Comparison of ENCODE assay signal across 25 cellular contexts in genomic region chr1:206025283-206025820, GRCh38. TPM values are rescaled to one million over a fixed set of nuclear protein-coding genes. Genes with fewer than 3 reads are reported as not detected.
DNase-seq lines count a peak whose midpoint lies in the region; FAIRE-seq and TF ChIP-seq lines count a peak whose summit lies in the region.
"Had no signal": no experiment of that assay in that cellular context is flagged by ENCODE, and none has a peak within 500 bp of the region (broad histone marks: within the 10 kb centered on the region; RNA-seq: fewer than 3 reads in every experiment).

No MANE protein-coding gene starts in this region.

- H3K36me3 ChIP-seq in WERI-Rb-1 (no peaks in the 10 kb centered on the region), mucosa of stomach (ENCODE audit: control insufficient read depth, insufficient read depth, low read length) (peaks cover 13% of the 10 kb centered on the region)
- H3K36me3 ChIP-seq: HAP-1 had no signal

- FAIRE-seq in H54 (lab: Jason Lieb, UNC) = no peak
- FAIRE-seq: G401.6 had no signal

- H3K4me1 ChIP-seq in mucosa of stomach (ENCODE audit: control insufficient read depth, insufficient read depth, low read length) = peaks cover 25% of the 10 kb centered on the region
- H3K4me1 ChIP-seq: HAP-1 had no signal

- no peak overlapping the region for H3K27ac ChIP-seq in WERI-Rb-1
- H3K27ac ChIP-seq: GM23248, PC-9 had no signal

- H3K27me3 ChIP-seq in WERI-Rb-1 (ENCODE audit: insufficient read depth, low read depth, severe bottlenecking) (peaks cover 50% of the 10 kb centered on the region), mucosa of stomach (ENCODE audit: control insufficient read depth, insufficient read depth, low read length) (no peaks in the 10 kb centered on the region)

- TF ChIP-seq POLR2A in H54 (IDR thresholded peaks at IDR 0.05; ENCODE audit: low read depth, low read length) = no peak

- TF ChIP-seq CTCF in WERI-Rb-1 (IDR thresholded peaks at IDR 0.05; ENCODE audit: low read depth, low read length) (no peak), epithelial cell of esophagus (IDR thresholded peaks at IDR 0.05; ENCODE audit: insufficient read depth, low read depth, low read length, missing control alignments) (no peak)

- H3K4me3 ChIP-seq in WERI-Rb-1 (ENCODE audit: low read depth, low read length) (no peak overlapping the region), epithelial cell of esophagus (ENCODE audit: low read length) (no peak overlapping the region), mucosa of stomach (ENCODE audit: low read length) (peak overlapping the region; percentile 6)
- H3K4me3 ChIP-seq: GM23248, HAP-1, PC-9 had no signal

- H3K9ac ChIP-seq in mucosa of stomach (ENCODE audit: low read length) = no peak overlapping the region
- H3K9ac ChIP-seq: GM23248 had no signal

- no peaks in the 10 kb centered on the region for H3K9me3 ChIP-seq in WERI-Rb-1 (ENCODE audit: severe bottlenecking)
- no peaks in the 10 kb centered on the region for H3K9me3 ChIP-seq in mucosa of stomach (ENCODE audit: control insufficient read depth, low read length)
- H3K9me3 ChIP-seq: HAP-1 had no signal

- DNase-seq in WERI-Rb-1 (peak; percentile 2), epithelial cell of esophagus (ENCODE audit: low read depth) (peak; percentile 59), H4 (ENCODE audit: low spot score) (no peak), NCI-H1105 treated with DMSO at 0.1 percent for 48 hours (lab: John Stamatoyannopoulos, UW) (no peak), nucleus accumbens (lab: John Stamatoyannopoulos, UW) (no peak), H54 (ENCODE audit: insufficient read length, low spot score) (no peak)
- DNase-seq: C1 segment of cervical spinal cord; CD4-positive, alpha-beta memory T cell; COR-L47; GM23248; Kasumi-1; NCI-H2029; NCI-H446 treated with DMSO at 0.1 percent for 48 hours; NCI-H82; NK-92 treated with Interleukin-12 subunit alpha and Interleukin-12 subunit beta, amount 100 ng/mL, for 24 hours; PC-9; Right ventricle myocardium superior had no signal

RNA-seq across cellular contexts. Expression of gene CTSE, which starts 1.7 kb away (rescaled TPM):
- total RNA-seq in H4 (2014; rRNA removed; shearing (Covaris generic)) = not detected in 2 replicates
- total RNA-seq: CD4-positive, alpha-beta memory T cell; GM23248; M059J; Right ventricle myocardium superior; SK-MEL-5 had no signal

RNA-seq across cellular contexts. Expression of gene RAB7B, which starts 22.2 kb away (rescaled TPM):
- 1.9 and 3.8 TPM in 2 replicates for total RNA-seq in H4 (2014; rRNA removed; shearing (Covaris generic))
- total RNA-seq: PC-9 had no signal

RNA-seq across cellular contexts. Expression of gene RHEX, which starts 27.6 kb away (rescaled TPM):
- total RNA-seq in H4 (2014; rRNA removed; shearing (Covaris generic)) = not detected in 2 replicates
- total RNA-seq: A673, GM23248, HT-29, M059J, PC-9, RPMI7951, SK-MEL-5 had no signal

Comparison
In these comparisons a context has a peak if more than half of its experiments do, and no peak if none do; other contexts are left out.
1. DNase-seq: peak in WERI-Rb-1 (single experiment) and epithelial cell of esophagus (single experiment); none in H4 (single experiment), NCI-H1105 treated with DMSO at 0.1 percent for 48 hours (single experiment), nucleus accumbens (0 of 56) and H54 (single experiment).